18 cellular contexts compared by ENCODE assay signal in genomic region chr2:127703282-127703681, GRCh38. TPM values are rescaled to one million over a fixed set of nuclear protein-coding genes. Genes with fewer than 3 reads are reported as not detected.
A peak's percentile ranks its signal among the peaks of the same experiment; 100 is the strongest.
DNase-seq lines count a peak whose midpoint lies in the region; ATAC-seq, FAIRE-seq and TF ChIP-seq lines count a peak whose summit lies in the region.
"Had no signal": no experiment of that assay in that cellular context is flagged by ENCODE, and none has a peak within 500 bp of the region (broad histone marks: within the 10 kb centered on the region; RNA-seq: fewer than 3 reads in every experiment).

No MANE protein-coding gene starts in this region.

- no peaks in the 10 kb centered on the region for H3K9me3 Mint-ChIP-seq in activated T-cell treated with anti-CD3 and anti-CD28 coated beads, Interleukin-2, amount 50 U/mL, for 4 hours
- peaks cover 18% of the 10 kb centered on the region for H3K9me3 Mint-ChIP-seq in glutamatergic neuron (ENCODE audit: unreplicated experiment)

- no peaks in the 10 kb centered on the region; the same call in 1 of the 2 replicates for H3K36me3 ChIP-seq in SU-DHL-6 (ENCODE audit: low read length)
- H3K36me3 ChIP-seq in skeletal muscle tissue (ENCODE audit: control insufficient read depth in 3 of 3, insufficient read depth in 3 of 3, low read length in 3 of 3): peaks cover 12 to 27% (median 15%) of the 10 kb centered on the region in 3 donors
- H3K36me3 ChIP-seq: ovary had no signal

- H3K27me3 ChIP-seq in SU-DHL-6 (ENCODE audit: low read length) (no peaks in the 10 kb centered on the region), skeletal muscle tissue (ENCODE audit: control insufficient read depth in 3 of 3, insufficient read depth in 3 of 3, low read length in 3 of 3) (no peaks in the 10 kb centered on the region)
- H3K27me3 ChIP-seq: MG63, ovary had no signal

- H2AFZ ChIP-seq in SU-DHL-6 (ENCODE audit: low read depth, low read length, severe bottlenecking): no peak overlapping the region

- H3K9me3 ChIP-seq in SU-DHL-6 (ENCODE audit: insufficient read depth, low read length): no peaks in the 10 kb centered on the region
- no peaks in the 10 kb centered on the region for H3K9me3 ChIP-seq in skeletal muscle tissue (ENCODE audit: control insufficient read depth in 3 of 3, low read length in 3 of 3)
- H3K9me3 ChIP-seq: HAP-1, MG63, ovary had no signal

- peak overlapping the region; percentile 41 for H3K4me3 Mint-ChIP-seq in activated T-cell treated with anti-CD3 and anti-CD28 coated beads, Interleukin-2, amount 50 U/mL, for 4 hours
- peak overlapping the region; percentile 52 for H3K4me3 Mint-ChIP-seq in glutamatergic neuron (ENCODE audit: unreplicated experiment)

- peaks cover 21% of the 10 kb centered on the region for H3K79me2 ChIP-seq in SU-DHL-6 (ENCODE audit: insufficient read depth, low read length)

- peaks cover 23 to 31% (median 25%) of the 10 kb centered on the region in 3 donors for H3K4me1 ChIP-seq in skeletal muscle tissue (ENCODE audit: control insufficient read depth in 3 of 3, insufficient read depth in 3 of 3, low read length in 3 of 3)

- no peaks in the 10 kb centered on the region for H3K27me3 Mint-ChIP-seq in activated T-cell treated with anti-CD3 and anti-CD28 coated beads, Interleukin-2, amount 50 U/mL, for 4 hours (ENCODE audit: low read depth)
- peaks cover 4% of the 10 kb centered on the region for H3K27me3 Mint-ChIP-seq in glutamatergic neuron (ENCODE audit: unreplicated experiment)

- peaks cover 41% of the 10 kb centered on the region for H3K4me1 Mint-ChIP-seq in activated T-cell treated with anti-CD3 and anti-CD28 coated beads, Interleukin-2, amount 50 U/mL, for 4 hours (ENCODE audit: low read depth)
- peaks cover 19% of the 10 kb centered on the region for H3K4me1 Mint-ChIP-seq in glutamatergic neuron (ENCODE audit: low read depth, unreplicated experiment)

- H3K27ac ChIP-seq in SU-DHL-6 (ENCODE audit: low read depth, low read length) (no peak overlapping the region), skeletal muscle tissue (ENCODE audit: low read depth, low read length) (no peak overlapping the region)
- H3K27ac ChIP-seq: ovary had no signal

- ATAC-seq in activated T-cell treated with anti-CD3 and anti-CD28 coated beads, Interleukin-2, amount 50 U/mL, for 4 hours: no peak
- ATAC-seq in omental fat pad (ENCODE audit: low FRiP score): no peak
- ATAC-seq: left colon had no signal

- no peak for TF ChIP-seq CTCF in SU-DHL-6 (IDR thresholded peaks at IDR 0.05; ENCODE audit: insufficient read depth, low read length, poor library complexity, severe bottlenecking)
- no peak for TF ChIP-seq CTCF in glutamatergic neuron (IDR thresholded peaks at IDR 0.05; ENCODE audit: partially characterized antibody, unreplicated experiment)
- TF ChIP-seq CTCF in omental fat pad (IDR thresholded peaks at IDR 0.05): no peak

- no peak overlapping the region for H3K4me3 ChIP-seq in SU-DHL-6 (ENCODE audit: insufficient read depth, low read length, poor library complexity, severe bottlenecking)
- peak overlapping the region in 2 of 3 donors; percentile 25 to 72 for H3K4me3 ChIP-seq in skeletal muscle tissue (ENCODE audit: low read length in 3 of 3)
- H3K4me3 ChIP-seq: ovary had no signal

- no peaks in the 10 kb centered on the region for H3K9me2 ChIP-seq in SU-DHL-6 (replicated peaks; ENCODE audit: insufficient read depth, low read length)

- no peak overlapping the region for H3K27ac Mint-ChIP-seq in glutamatergic neuron (ENCODE audit: unreplicated experiment)

- no peak for TF ChIP-seq POLR2A in H54 (IDR thresholded peaks at IDR 0.05; ENCODE audit: low read depth, low read length)

- peaks cover 30% of the 10 kb centered on the region for H3K36me3 Mint-ChIP-seq in activated T-cell treated with anti-CD3 and anti-CD28 coated beads, Interleukin-2, amount 50 U/mL, for 4 hours (ENCODE audit: insufficient read depth)
- H3K36me3 Mint-ChIP-seq in glutamatergic neuron (ENCODE audit: unreplicated experiment): no peaks in the 10 kb centered on the region

- H3K4me2 ChIP-seq in SU-DHL-6 (ENCODE audit: low read depth, low read length, poor library complexity, severe bottlenecking): peak overlapping the region; percentile 70

- peaks cover 8% of the 10 kb centered on the region; the same call in 1 of the 2 replicates for H4K20me1 ChIP-seq in SU-DHL-6 (ENCODE audit: low read depth, low read length)

- peaks cover 54% of the 10 kb centered on the region for H3F3A ChIP-seq in SU-DHL-6 (ENCODE audit: insufficient read depth)

- FAIRE-seq in H54 (lab: Jason Lieb, UNC): no peak
- FAIRE-seq: bronchial epithelial cell, endometrium, GM18507, urothelium cell line had no signal

- DNase-seq in activated T-cell treated with anti-CD3 and anti-CD28 coated beads, Interleukin-2, amount 50 U/mL, for 4 hours: no peak
- DNase-seq in activated T-cell treated with anti-CD3 and anti-CD28 coated beads, Interleukin-2, amount 50 U/mL, for 48 hours: no peak
- DNase-seq in glutamatergic neuron (no peak), omental fat pad (ENCODE audit: low spot score) (no peak), putamen (ENCODE audit: low spot score) (no peak), H54 (ENCODE audit: insufficient read length, low spot score) (no peak)
- DNase-seq: left colon, MG63, ovary, T1000 had no signal

- no peak overlapping the region for H3K9ac ChIP-seq in SU-DHL-6 (ENCODE audit: low read length)
- no peak overlapping the region for H3K9ac ChIP-seq in skeletal muscle tissue (ENCODE audit: low read depth in 1 of 3, low read length in 3 of 3)

RNA-seq across cellular contexts. Expression of gene SFT2D3, which starts 2.0 kb away (rescaled TPM):
- 1 to 10 TPM; 6.4 TPM for total RNA-seq in activated T-cell treated with anti-CD3 and anti-CD28 coated beads, Interleukin-2, amount 50 U/mL, for 4 hours
- total RNA-seq in glutamatergic neuron (ENCODE audit: unreplicated experiment) (6.4 TPM), skeletal muscle tissue (7.8 TPM), omental fat pad (10 to 100 TPM in 1 of 4 donors, 1 to 10 TPM in 3; 4.4 to 11.7 (median 5.1) TPM)

RNA-seq across cellular contexts. Expression of gene LIMS2, which starts 28.0 kb away (rescaled TPM):
- total RNA-seq in activated T-cell treated with anti-CD3 and anti-CD28 coated beads, Interleukin-2, amount 50 U/mL, for 4 hours: 1 to 10 TPM; 4.4 to 8.8 (median 5.2) TPM
- 0.29 TPM for total RNA-seq in glutamatergic neuron (ENCODE audit: unreplicated experiment)
- 5.7 TPM for total RNA-seq in skeletal muscle tissue
- total RNA-seq in omental fat pad: 10 to 100 TPM in 3 of 4 donors, 1 to 10 TPM in 1; 9.7 to 97.3 (median 22.4) TPM

RNA-seq across cellular contexts. Expression of gene GPR17, which starts 57.3 kb away (rescaled TPM):
- not detected for total RNA-seq in activated T-cell treated with anti-CD3 and anti-CD28 coated beads, Interleukin-2, amount 50 U/mL, for 4 hours
- total RNA-seq in glutamatergic neuron (ENCODE audit: unreplicated experiment) (not detected), skeletal muscle tissue (1.0 TPM), omental fat pad (not detected)
- total RNA-seq: bronchial epithelial cell, glomerular endothelial cell, ovary had no signal
